ENCODE assay signal across 1 cellular context in the genomic region with DNA sequence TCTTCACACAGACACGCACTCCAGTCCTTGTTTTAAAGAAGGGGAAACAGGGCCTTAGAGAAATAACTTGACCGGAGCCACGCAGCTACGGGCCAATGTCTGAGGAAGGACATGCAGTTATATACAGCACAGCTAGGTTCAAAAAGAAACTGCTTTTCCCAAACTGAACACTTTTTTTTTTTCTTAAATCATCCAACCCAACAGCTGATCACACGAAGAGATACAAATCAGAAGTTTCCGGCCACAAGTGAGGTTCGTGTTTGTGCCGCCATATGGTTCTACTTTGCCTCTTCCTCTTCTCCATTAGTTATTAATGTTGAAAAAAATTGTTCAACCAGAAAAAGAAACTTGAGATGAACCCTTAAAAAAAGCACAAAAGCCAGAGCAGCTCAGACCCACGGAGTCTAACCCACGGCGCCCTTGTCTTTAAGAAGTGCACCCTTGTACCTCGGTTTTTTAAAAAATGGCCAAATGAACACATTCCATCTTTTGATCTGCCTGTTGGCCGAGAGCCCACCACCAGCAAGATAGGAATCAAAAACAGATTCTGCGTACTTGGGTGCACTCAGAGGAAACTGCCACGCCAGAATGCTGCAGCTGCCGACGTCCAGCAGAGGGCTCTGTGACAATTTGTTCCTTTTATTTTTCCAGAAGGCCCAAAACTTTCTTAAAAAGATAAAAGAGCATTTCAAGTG.
TF ChIP-seq lines count a peak whose summit lies in the region.

No MANE protein-coding gene starts in this region.

TF ChIP-seq in K562, 482 proteins besides CTCF, POLR2A, EP300 and RAD21 (continued from another document and continues in another):
- TF ChIP-seq, protein P1, sequence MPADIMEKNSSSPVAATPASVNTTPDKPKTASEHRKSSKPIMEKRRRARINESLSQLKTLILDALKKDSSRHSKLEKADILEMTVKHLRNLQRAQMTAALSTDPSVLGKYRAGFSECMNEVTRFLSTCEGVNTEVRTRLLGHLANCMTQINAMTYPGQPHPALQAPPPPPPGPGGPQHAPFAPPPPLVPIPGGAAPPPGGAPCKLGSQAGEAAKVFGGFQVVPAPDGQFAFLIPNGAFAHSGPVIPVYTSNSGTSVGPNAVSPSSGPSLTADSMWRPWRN (IDR thresholded peaks at IDR 0.05; ENCODE audit: low read depth) = peak; percentile 77; the same call in 1 of the 2 replicates
- TF ChIP-seq TRIM24 (IDR thresholded peaks at IDR 0.05) (peak in 1 of 2 experiments; percentile 36; a peak in 1 of 4 replicates), SMARCA5 (IDR thresholded peaks at IDR 0.05) (no peak), TCF7 (IDR thresholded peaks at IDR 0.05; ENCODE audit: borderline replicate concordance) (no peak), ZEB2 (IDR thresholded peaks at IDR 0.05) (no peak), PHTF2 (CRISPR knock-in tag; IDR thresholded peaks at IDR 0.05) (no peak), MTA2 (IDR thresholded peaks at IDR 0.05; ENCODE audit: low read depth) (no peak), BDP1 (IDR thresholded peaks at IDR 0.05; ENCODE audit: insufficient read depth, insufficient read length) (no peak), ATF1 (CRISPR knock-in tag; IDR thresholded peaks at IDR 0.05) (no peak), ATF1 (tag; IDR thresholded peaks at IDR 0.05) (peak; percentile 41; the same call in 1 of the 2 replicates), ZNF785 (CRISPR knock-in tag; IDR thresholded peaks at IDR 0.05) (no peak), U2AF2 (optimal IDR thresholded peaks at IDR 0.05; ENCODE audit: low read depth, low read length) (no peak), ELF1 (tag; IDR thresholded peaks at IDR 0.05) (peak; percentile 34; the same call in 1 of the 2 replicates), ZNF212 (CRISPR knock-in tag; IDR thresholded peaks at IDR 0.05) (no peak), ZNF551 (CRISPR knock-in tag; IDR thresholded peaks at IDR 0.05) (no peak), ZNF589 (CRISPR knock-in tag; IDR thresholded peaks at IDR 0.05; ENCODE audit: low read depth) (0 out of 2 replicates have a peak, but pooled peaks have one; percentile 26)
- TF ChIP-seq, protein P2, sequence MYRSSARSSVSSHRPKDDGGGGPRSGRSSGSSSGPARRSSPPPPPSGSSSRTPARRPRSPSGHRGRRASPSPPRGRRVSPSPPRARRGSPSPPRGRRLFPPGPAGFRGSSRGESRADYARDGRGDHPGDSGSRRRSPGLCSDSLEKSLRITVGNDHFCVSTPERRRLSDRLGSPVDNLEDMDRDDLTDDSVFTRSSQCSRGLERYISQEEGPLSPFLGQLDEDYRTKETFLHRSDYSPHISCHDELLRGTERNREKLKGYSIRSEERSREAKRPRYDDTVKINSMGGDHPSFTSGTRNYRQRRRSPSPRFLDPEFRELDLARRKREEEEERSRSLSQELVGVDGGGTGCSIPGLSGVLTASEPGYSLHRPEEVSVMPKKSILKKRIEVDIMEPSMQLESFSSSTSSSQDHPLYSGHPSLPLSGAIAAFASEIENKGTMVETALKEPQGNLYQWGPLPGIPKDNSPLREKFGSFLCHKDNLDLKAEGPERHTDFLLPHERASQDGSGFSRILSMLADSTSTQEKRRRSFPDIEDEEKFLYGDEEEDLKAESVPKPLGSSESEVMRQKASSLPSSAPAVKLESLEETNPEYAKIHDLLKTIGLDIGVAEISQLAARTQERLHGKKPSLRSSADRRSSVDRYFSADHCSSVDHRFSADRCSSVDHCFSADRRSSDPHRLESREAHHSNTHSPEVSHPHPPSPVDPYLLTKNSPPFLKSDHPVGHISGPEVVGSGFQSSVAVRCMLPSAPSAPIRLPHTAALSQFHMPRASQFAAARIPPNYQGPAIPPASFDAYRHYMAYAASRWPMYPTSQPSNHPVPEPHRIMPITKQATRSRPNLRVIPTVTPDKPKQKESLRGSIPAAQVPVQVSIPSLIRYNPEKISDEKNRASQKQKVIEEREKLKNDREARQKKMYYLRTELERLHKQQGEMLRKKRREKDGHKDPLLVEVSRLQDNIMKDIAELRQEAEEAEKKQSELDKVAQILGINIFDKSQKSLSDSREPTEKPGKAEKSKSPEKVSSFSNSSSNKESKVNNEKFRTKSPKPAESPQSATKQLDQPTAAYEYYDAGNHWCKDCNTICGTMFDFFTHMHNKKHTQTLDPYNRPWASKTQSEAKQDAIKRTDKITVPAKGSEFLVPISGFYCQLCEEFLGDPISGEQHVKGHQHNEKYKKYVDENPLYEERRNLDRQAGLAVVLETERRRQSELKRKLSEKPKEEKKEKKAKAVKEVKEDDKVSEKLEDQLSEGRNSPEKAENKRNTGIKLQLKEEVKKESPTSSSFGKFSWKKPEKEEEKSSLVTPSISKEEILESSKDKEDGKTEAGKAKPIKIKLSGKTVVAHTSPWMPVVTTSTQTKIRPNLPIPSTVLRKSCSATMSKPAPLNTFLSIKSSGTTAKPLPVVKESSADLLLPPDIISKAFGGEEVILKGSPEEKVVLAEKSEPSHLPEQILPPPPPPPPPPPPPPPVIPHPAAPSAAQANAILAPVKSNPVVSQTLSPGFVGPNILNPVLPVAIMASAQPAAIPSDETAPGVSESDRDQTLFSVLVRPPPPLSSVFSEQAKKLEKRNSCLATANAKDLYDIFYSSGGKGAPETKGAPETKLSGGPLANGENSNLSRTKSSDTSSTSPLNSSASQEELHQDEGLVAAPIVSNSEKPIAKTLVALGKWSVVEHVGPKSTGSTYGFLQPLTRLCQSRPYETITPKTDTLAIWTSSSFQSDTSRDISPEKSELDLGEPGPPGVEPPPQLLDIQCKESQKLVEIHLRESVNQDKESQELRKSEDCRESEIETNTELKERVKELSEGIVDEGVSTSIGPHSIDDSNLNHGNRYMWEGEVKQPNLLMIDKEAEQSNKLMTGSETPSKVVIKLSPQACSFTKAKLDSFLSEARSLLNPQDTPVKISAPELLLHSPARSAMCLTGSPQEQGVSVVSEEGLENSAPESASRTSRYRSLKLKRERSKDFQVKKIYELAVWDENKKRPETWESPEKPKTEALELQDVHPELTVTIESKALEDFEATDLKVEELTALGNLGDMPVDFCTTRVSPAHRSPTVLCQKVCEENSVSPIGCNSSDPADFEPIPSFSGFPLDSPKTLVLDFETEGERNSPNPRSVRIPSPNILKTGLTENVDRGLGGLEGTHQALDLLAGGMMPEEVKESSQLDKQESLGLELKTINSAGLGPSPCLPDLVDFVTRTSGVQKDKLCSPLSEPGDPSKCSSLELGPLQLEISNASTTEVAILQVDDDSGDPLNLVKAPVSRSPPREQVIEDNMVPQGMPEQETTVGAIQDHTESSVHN (IDR thresholded peaks at IDR 0.05; ENCODE audit: borderline replicate concordance in 1 of 2, low read depth in 1 of 2) = peak in 1 of 2 experiments; percentile 72; a peak in 1 of 4 replicates
- TF ChIP-seq, protein P3, sequence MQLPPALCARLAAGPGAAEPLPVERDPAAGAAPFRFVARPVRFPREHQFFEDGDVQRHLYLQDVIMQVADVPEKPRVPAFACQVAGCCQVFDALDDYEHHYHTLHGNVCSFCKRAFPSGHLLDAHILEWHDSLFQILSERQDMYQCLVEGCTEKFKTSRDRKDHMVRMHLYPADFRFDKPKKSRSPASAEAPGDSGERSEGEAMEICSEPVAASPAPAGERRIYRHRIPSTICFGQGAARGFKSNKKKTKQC (CRISPR knock-in tag; IDR thresholded peaks at IDR 0.05) = no peak
- TF ChIP-seq, protein P4, sequence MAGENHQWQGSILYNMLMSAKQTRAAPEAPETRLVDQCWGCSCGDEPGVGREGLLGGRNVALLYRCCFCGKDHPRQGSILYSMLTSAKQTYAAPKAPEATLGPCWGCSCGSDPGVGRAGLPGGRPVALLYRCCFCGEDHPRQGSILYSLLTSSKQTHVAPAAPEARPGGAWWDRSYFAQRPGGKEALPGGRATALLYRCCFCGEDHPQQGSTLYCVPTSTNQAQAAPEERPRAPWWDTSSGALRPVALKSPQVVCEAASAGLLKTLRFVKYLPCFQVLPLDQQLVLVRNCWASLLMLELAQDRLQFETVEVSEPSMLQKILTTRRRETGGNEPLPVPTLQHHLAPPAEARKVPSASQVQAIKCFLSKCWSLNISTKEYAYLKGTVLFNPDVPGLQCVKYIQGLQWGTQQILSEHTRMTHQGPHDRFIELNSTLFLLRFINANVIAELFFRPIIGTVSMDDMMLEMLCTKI (IDR thresholded peaks at IDR 0.05; ENCODE audit: partially characterized antibody) = no peak
- TF ChIP-seq, protein P5, sequence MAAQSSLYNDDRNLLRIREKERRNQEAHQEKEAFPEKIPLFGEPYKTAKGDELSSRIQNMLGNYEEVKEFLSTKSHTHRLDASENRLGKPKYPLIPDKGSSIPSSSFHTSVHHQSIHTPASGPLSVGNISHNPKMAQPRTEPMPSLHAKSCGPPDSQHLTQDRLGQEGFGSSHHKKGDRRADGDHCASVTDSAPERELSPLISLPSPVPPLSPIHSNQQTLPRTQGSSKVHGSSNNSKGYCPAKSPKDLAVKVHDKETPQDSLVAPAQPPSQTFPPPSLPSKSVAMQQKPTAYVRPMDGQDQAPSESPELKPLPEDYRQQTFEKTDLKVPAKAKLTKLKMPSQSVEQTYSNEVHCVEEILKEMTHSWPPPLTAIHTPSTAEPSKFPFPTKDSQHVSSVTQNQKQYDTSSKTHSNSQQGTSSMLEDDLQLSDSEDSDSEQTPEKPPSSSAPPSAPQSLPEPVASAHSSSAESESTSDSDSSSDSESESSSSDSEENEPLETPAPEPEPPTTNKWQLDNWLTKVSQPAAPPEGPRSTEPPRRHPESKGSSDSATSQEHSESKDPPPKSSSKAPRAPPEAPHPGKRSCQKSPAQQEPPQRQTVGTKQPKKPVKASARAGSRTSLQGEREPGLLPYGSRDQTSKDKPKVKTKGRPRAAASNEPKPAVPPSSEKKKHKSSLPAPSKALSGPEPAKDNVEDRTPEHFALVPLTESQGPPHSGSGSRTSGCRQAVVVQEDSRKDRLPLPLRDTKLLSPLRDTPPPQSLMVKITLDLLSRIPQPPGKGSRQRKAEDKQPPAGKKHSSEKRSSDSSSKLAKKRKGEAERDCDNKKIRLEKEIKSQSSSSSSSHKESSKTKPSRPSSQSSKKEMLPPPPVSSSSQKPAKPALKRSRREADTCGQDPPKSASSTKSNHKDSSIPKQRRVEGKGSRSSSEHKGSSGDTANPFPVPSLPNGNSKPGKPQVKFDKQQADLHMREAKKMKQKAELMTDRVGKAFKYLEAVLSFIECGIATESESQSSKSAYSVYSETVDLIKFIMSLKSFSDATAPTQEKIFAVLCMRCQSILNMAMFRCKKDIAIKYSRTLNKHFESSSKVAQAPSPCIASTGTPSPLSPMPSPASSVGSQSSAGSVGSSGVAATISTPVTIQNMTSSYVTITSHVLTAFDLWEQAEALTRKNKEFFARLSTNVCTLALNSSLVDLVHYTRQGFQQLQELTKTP (IDR thresholded peaks at IDR 0.05; ENCODE audit: low read depth in 1 of 2, partially characterized antibody in 2 of 2) = no peak
- TF ChIP-seq, protein P6, sequence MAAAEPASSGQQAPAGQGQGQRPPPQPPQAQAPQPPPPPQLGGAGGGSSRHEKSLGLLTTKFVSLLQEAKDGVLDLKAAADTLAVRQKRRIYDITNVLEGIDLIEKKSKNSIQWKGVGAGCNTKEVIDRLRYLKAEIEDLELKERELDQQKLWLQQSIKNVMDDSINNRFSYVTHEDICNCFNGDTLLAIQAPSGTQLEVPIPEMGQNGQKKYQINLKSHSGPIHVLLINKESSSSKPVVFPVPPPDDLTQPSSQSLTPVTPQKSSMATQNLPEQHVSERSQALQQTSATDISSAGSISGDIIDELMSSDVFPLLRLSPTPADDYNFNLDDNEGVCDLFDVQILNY (CRISPR knock-in tag; IDR thresholded peaks at IDR 0.05) = no peak
- TF ChIP-seq, protein P7, sequence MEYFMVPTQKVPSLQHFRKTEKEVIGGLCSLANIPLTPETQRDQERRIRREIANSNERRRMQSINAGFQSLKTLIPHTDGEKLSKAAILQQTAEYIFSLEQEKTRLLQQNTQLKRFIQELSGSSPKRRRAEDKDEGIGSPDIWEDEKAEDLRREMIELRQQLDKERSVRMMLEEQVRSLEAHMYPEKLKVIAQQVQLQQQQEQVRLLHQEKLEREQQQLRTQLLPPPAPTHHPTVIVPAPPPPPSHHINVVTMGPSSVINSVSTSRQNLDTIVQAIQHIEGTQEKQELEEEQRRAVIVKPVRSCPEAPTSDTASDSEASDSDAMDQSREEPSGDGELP (CRISPR knock-in tag; IDR thresholded peaks at IDR 0.05; ENCODE audit: borderline replicate concordance) = peak; percentile 89
- TF ChIP-seq, protein P8, sequence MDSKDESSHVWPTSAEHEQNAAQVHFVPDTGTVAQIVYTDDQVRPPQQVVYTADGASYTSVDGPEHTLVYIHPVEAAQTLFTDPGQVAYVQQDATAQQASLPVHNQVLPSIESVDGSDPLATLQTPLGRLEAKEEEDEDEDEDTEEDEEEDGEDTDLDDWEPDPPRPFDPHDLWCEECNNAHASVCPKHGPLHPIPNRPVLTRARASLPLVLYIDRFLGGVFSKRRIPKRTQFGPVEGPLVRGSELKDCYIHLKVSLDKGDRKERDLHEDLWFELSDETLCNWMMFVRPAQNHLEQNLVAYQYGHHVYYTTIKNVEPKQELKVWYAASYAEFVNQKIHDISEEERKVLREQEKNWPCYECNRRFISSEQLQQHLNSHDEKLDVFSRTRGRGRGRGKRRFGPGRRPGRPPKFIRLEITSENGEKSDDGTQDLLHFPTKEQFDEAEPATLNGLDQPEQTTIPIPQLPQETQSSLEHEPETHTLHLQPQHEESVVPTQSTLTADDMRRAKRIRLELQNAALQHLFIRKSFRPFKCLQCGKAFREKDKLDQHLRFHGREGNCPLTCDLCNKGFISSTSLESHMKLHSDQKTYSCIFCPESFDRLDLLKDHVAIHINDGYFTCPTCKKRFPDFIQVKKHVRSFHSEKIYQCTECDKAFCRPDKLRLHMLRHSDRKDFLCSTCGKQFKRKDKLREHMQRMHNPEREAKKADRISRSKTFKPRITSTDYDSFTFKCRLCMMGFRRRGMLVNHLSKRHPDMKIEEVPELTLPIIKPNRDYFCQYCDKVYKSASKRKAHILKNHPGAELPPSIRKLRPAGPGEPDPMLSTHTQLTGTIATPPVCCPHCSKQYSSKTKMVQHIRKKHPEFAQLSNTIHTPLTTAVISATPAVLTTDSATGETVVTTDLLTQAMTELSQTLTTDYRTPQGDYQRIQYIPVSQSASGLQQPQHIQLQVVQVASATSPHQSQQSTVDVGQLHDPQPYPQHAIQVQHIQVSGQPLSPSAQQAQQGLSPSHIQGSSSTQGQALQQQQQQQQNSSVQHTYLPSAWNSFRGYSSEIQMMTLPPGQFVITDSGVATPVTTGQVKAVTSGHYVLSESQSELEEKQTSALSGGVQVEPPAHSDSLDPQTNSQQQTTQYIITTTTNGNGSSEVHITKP (IDR thresholded peaks at IDR 0.05; ENCODE audit: partially characterized antibody) = no peak
- TF ChIP-seq, protein P9, sequence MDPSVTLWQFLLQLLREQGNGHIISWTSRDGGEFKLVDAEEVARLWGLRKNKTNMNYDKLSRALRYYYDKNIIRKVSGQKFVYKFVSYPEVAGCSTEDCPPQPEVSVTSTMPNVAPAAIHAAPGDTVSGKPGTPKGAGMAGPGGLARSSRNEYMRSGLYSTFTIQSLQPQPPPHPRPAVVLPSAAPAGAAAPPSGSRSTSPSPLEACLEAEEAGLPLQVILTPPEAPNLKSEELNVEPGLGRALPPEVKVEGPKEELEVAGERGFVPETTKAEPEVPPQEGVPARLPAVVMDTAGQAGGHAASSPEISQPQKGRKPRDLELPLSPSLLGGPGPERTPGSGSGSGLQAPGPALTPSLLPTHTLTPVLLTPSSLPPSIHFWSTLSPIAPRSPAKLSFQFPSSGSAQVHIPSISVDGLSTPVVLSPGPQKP (CRISPR knock-in tag; IDR thresholded peaks at IDR 0.05) = no peak
